In the genomic region with DNA sequence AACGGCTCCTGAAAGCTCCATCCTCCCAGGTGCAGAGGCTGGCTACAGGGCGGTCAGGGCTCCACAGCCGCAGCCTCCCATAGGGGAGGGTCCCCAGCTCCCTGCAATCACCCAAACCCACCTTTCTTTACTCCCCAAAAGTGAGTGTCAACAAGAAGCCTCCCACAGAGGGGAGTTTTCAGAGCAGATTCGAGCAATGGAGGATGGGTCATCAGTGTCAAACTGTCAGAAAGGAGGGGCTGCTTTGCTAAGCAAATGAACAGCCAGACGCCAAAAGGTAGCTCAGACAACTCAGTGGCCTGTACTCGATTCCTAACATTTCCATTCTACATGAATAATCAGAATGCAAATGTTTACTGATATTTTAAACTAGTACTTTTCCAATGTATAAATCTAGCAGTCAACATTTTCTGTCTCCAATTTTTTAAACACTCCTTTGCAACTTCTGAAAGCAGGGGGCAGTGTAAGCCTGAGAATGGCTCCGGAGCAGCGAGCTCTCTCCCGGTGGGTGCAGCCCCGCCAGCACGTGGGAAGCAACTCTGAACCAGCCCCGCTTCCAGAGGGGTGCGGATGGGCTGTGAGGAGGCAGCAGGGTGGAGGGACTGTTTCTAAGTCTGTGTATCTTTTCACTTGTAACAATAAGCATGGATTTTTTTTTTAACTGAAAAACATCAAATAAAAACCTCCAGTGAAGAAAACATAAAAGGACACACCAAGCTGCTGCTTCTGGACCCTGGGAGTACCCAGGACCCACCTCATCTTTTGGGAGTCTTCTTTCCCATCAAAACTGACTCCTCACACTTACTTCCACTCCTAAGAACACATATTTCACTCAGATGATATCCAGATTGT, we compare ENCODE assay signal across 8 cellular contexts. TPM values are rescaled to one million over a fixed set of nuclear protein-coding genes. Genes with fewer than 3 reads are reported as not detected.
DNase-seq lines count a peak whose midpoint lies in the region; ATAC-seq and TF ChIP-seq lines count a peak whose summit lies in the region.

No MANE protein-coding gene starts in this region.

- BruUV-seq in OCI-LY7 (replicated peaks; lab: Mats Ljungman, UMichigan), result no TSS peak

- peak; percentile 61 for TF ChIP-seq CTCF in AG09309 (IDR thresholded peaks at IDR 0.05; ENCODE audit: control insufficient read depth, insufficient read depth, low read depth, low read length, missing control alignments)
- TF ChIP-seq CTCF in OCI-LY7 (conservative IDR thresholded peaks at IDR 0.05; ENCODE audit: low read length), result peak; percentile 96
- peak; percentile 76 to 85 (median 79) for TF ChIP-seq CTCF in nephron (IDR thresholded peaks at IDR 0.05; ENCODE audit: unreplicated experiment in 3 of 3)
- TF ChIP-seq CTCF in testis (IDR thresholded peaks at IDR 0.05), result peak; percentile 58 to 79 (median 73)

- no peak for TF ChIP-seq POLR2A in testis (IDR thresholded peaks at IDR 0.05)

- peak overlapping the region; percentile 26 for H3K27ac ChIP-seq in OCI-LY7 (ENCODE audit: low read depth, low read length, poor library complexity, severe bottlenecking)
- no peak overlapping the region for H3K27ac ChIP-seq in testis

- H3K4me1 ChIP-seq in OCI-LY7 (ENCODE audit: insufficient read depth, low read length, poor library complexity, severe bottlenecking) (peaks cover 13% of the 10 kb centered on the region), testis (peaks cover 4% of the 10 kb centered on the region)

- no peaks in the 10 kb centered on the region for H3K27me3 Mint-ChIP-seq in activated T-cell treated with anti-CD3 and anti-CD28 coated beads, Interleukin-2, amount 50 U/mL, for 4 hours (ENCODE audit: low read depth)
- no peaks in the 10 kb centered on the region for H3K27me3 Mint-ChIP-seq in nephron (ENCODE audit: low read depth)

- peaks cover 69% of the 10 kb centered on the region for H3K36me3 ChIP-seq in OCI-LY7 (ENCODE audit: insufficient read depth, low read length)
- H3K36me3 ChIP-seq in testis (ENCODE audit: low read depth, missing control alignments), result no peaks in the 10 kb centered on the region

- DNase-seq in AG09309 (ENCODE audit: low read depth), result peak; percentile 3
- peak; percentile 71 for DNase-seq in OCI-LY7 (ENCODE audit: low spot score)
- peak; percentile 61 for DNase-seq in activated T-cell treated with anti-CD3 and anti-CD28 coated beads, Interleukin-2, amount 50 U/mL, for 4 hours
- peak; percentile 34 for DNase-seq in fibroblast of gingiva (ENCODE audit: low read depth)
- peak; percentile 76 for DNase-seq in testis

- CTCF ChIA-PET in OCI-LY7 (lab: Charles Lee; ENCODE audit: unreplicated experiment), result interaction anchor here (0.8 to 1.0 kb wide), 2 partner anchors 112 to 119 kb away, joined by 3 to 6 read pairs; a partner anchor contains a TSS

- intact Hi-C loops in OCI-LY7 (cut with micrococcal nuclease; ENCODE audit: unreplicated experiment), result loop anchor here (1.0 to 5.0 kb wide), 3 partner anchors 112 to 147 kb away; a partner anchor contains a TSS
- intact Hi-C loops in testis (cut with DNase I; ENCODE audit: low total_unique reads), result no loop called here

- peak; percentile 55 for ATAC-seq in GM21737 (IDR thresholded peaks at IDR 0.05; ENCODE audit: unreplicated experiment)
- peak; percentile 65 to 78 for ATAC-seq in activated T-cell treated with anti-CD3 and anti-CD28 coated beads, Interleukin-2, amount 50 U/mL, for 4 hours
- ATAC-seq in HG02884 (IDR thresholded peaks at IDR 0.05; ENCODE audit: unreplicated experiment), result no peak

- H2AFZ ChIP-seq in OCI-LY7 (ENCODE audit: low read length), result no peak overlapping the region

- no peak overlapping the region for H3K4me3 Mint-ChIP-seq in activated T-cell treated with anti-CD3 and anti-CD28 coated beads, Interleukin-2, amount 50 U/mL, for 4 hours
- H3K4me3 Mint-ChIP-seq in nephron, result no peak overlapping the region

- H3K4me1 Mint-ChIP-seq in activated T-cell treated with anti-CD3 and anti-CD28 coated beads, Interleukin-2, amount 50 U/mL, for 4 hours (ENCODE audit: low read depth), result peaks cover 15% of the 10 kb centered on the region
- no peaks in the 10 kb centered on the region for H3K4me1 Mint-ChIP-seq in nephron

- H3K79me2 ChIP-seq in OCI-LY7 (ENCODE audit: insufficient read depth, low read depth, low read length), result no peaks in the 10 kb centered on the region

- no peaks in the 10 kb centered on the region for H3K27me3 ChIP-seq in testis

- no peaks in the 10 kb centered on the region for H4K20me1 ChIP-seq in OCI-LY7 (ENCODE audit: insufficient read depth, low read length)

- no peaks in the 10 kb centered on the region for H3K9me3 Mint-ChIP-seq in activated T-cell treated with anti-CD3 and anti-CD28 coated beads, Interleukin-2, amount 50 U/mL, for 4 hours
- no peaks in the 10 kb centered on the region for H3K9me3 Mint-ChIP-seq in nephron

- WGBS in testis, 2 donors, result 42 to 49% methylated on average over 13 of the region's 13 CpGs

- POLR2A ChIA-PET in OCI-LY7 (lab: Charles Lee), result interaction anchor here (1.0 to 1.6 kb wide), 2 partner anchors 56 to 124 kb away, joined by 3 read pairs; no protein-coding TSS in a partner anchor

- no peaks in the 10 kb centered on the region for H3K9me3 ChIP-seq in OCI-LY7 (ENCODE audit: low read length)
- no peaks in the 10 kb centered on the region for H3K9me3 ChIP-seq in testis

- H3K27ac Mint-ChIP-seq in nephron, result no peak overlapping the region

- no peaks in the 10 kb centered on the region for H3K9me2 ChIP-seq in OCI-LY7 (ENCODE audit: insufficient read depth, low read length)

- H3K4me2 ChIP-seq in OCI-LY7 (ENCODE audit: low read length), result 0 out of 2 replicates have a peak overlapping the region, but pooled peaks have one; percentile 7

- peaks cover 17% of the 10 kb centered on the region for H3K36me3 Mint-ChIP-seq in activated T-cell treated with anti-CD3 and anti-CD28 coated beads, Interleukin-2, amount 50 U/mL, for 4 hours (ENCODE audit: insufficient read depth)
- H3K36me3 Mint-ChIP-seq in nephron (ENCODE audit: low read depth), result peaks cover 30% of the 10 kb centered on the region

- H3K4me3 ChIP-seq in AG09309 (ENCODE audit: control insufficient read depth, low read depth, low read length), result no peak overlapping the region
- no peak overlapping the region for H3K4me3 ChIP-seq in OCI-LY7 (ENCODE audit: low read depth, low read length, poor library complexity, severe bottlenecking)
- no peak overlapping the region for H3K4me3 ChIP-seq in testis

RNA-seq across cellular contexts. Expression of a gene that starts 54.9 kb away (rescaled TPM):
- total RNA-seq in OCI-LY7 (2014; rRNA removed; shearing (Covaris generic)), result 6.7 and 11.2 TPM in 2 replicates
- 28.4 and 38.9 TPM in 2 replicates for total RNA-seq in OCI-LY7 (2022)
- 10 to 100 TPM; 26.4 to 31.1 (median 27.0) TPM for total RNA-seq in activated T-cell treated with anti-CD3 and anti-CD28 coated beads, Interleukin-2, amount 50 U/mL, for 4 hours
- total RNA-seq in testis, result 100 to 1,000 TPM; 107 to 111 TPM
- 30.7 TPM for polyA plus RNA-seq in testis (ENCODE audit: insufficient read depth, low read depth, low replicate concordance)

Comparison
In these comparisons a context has a peak if more than half of its experiments do, and no peak if none do; other contexts are left out.
1. DNase-seq: peak in every context shown above with its lines; median percentile 76 in testis; 71 in OCI-LY7; 61 in activated T-cell treated with anti-CD3 and anti-CD28 coated beads, Interleukin-2, amount 50 U/mL, for 4 hours; 34 in fibroblast of gingiva; 3 in AG09309.